ENCODE assay signal across 1 cellular context in the genomic region with DNA sequence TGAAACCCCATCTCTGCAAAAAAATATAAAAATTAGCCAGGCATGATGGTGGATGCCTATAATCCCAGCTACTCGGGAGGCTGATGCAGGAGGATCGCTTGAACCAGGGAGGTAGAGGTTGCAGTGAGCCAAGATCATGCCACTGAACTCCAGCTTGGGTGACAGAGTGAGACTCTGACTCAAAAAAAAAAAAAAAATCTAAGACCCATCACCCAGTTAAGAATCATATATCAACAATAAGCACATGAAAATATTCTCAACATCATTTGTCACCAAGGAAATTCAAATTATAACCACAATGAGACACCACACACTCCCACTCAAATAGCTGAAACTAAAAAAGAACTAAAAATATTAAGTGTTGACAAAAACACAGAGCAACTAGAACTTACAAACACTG.
TF ChIP-seq lines count a peak whose summit lies in the region.

No MANE protein-coding gene starts in this region.

TF ChIP-seq in GM12878, 131 proteins besides CTCF, POLR2A, EP300 and RAD21:
- TF ChIP-seq RUNX3 (IDR thresholded peaks at IDR 0.05; ENCODE audit: low read length) = peak; percentile 43; the same call in 1 of the 2 replicates
